ENCODE assay signal across 23 cellular contexts in the genomic region with DNA sequence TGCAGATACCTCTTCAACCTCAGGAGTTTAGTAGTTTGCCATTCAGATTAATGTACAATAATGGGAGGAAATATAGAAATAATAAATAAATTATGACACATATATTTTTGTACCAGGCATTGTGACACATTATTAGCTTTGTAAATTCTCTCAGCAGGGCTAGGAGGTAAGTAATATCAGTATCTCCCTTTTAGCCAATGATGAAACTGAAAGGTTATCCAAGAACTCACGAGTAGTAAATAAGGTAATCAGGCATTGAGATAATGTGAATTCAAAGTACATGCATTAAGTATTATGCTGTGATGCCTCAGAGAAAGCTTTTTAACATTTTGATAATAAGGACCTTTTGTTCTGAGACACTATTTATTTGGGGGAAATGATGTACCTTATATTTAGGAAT. TPM values are rescaled to one million over a fixed set of nuclear protein-coding genes. Genes with fewer than 3 reads are reported as not detected.
DNase-seq lines count a peak whose midpoint lies in the region; ATAC-seq, FAIRE-seq and TF ChIP-seq lines count a peak whose summit lies in the region.
"Had no signal": no experiment of that assay in that cellular context is flagged by ENCODE, and none has a peak within 500 bp of the region (broad histone marks: within the 10 kb centered on the region; RNA-seq: fewer than 3 reads in every experiment).

No MANE protein-coding gene starts in this region.

- in situ Hi-C loops in GM13977 (cut with MboI; ENCODE audit: low pct_unique_long_range_greater_than_20kb, low sequenced_read_pairs, unreplicated experiment), result no loop called here

- H3K4me3 ChIP-seq in small intestine (ENCODE audit: low read depth in 1 of 2, low read length in 2 of 2), result no peak overlapping the region
- H3K4me3 ChIP-seq: GM23248 had no signal

- no peaks in the 10 kb centered on the region for H3K27me3 ChIP-seq in small intestine (ENCODE audit: control insufficient read depth in 2 of 2, insufficient read depth in 2 of 2, low read length in 2 of 2)

- no peak overlapping the region for H3K27ac ChIP-seq in small intestine (ENCODE audit: low read depth in 1 of 2, low read length in 1 of 2)
- H3K27ac ChIP-seq: C4-2B, GM23248 had no signal

- ATAC-seq in GM18870 (IDR thresholded peaks at IDR 0.05; ENCODE audit: unreplicated experiment) (peak; percentile 44), HG02973 (IDR thresholded peaks at IDR 0.05; ENCODE audit: unreplicated experiment) (peak; percentile 39)
- ATAC-seq: CD8-positive, alpha-beta T cell; HCT116 had no signal

- no peaks in the 10 kb centered on the region for H3K4me1 ChIP-seq in small intestine (ENCODE audit: control insufficient read depth in 2 of 2, insufficient read depth in 1 of 2, low read depth in 1 of 2, low read length in 1 of 2)
- H3K4me1 ChIP-seq: BE2C had no signal

- no peaks in the 10 kb centered on the region for H3K36me3 ChIP-seq in small intestine (ENCODE audit: control insufficient read depth in 2 of 2, insufficient read depth in 2 of 2, low read length in 2 of 2)
- H3K36me3 ChIP-seq: BE2C had no signal

- peak; percentile 5 for FAIRE-seq in small intestine (lab: Jason Lieb, UNC)
- FAIRE-seq: A204.1, D721Med, G401.6, H54 had no signal

- WGBS in small intestine, 3 donors, result 6 to 52% (median 29%) methylated on average over 1 of the region's 1 CpG

- DNase-seq in GM13977 (ENCODE audit: low spot score) (peak; percentile 13), small intestine (peak; percentile 77), A172 (ENCODE audit: low spot score) (no peak), OCI-M1 (lab: John Stamatoyannopoulos, UW) (no peak)
- no peak for DNase-seq in activated naive CD4-positive, alpha-beta T cell treated with anti-CD3 and anti-CD28 coated beads, Interleukin-2, amount 50 U/mL, for 16 hours
- DNase-seq: BE2C; CD8-positive, alpha-beta T cell; COR-L47; DMS153; DMS79 treated with DMSO at 0.1 percent for 48 hours; EL; GM23248; IMR-90; Kasumi-1; KBM-7 had no signal

- no peaks in the 10 kb centered on the region for H3K9me3 ChIP-seq in small intestine (ENCODE audit: control insufficient read depth, low read depth)
- H3K9me3 ChIP-seq: BE2C had no signal

- TF ChIP-seq CTCF in GM13977 (IDR thresholded peaks at IDR 0.05; ENCODE audit: extremely low read depth, insufficient read depth, missing control alignments), result no peak

RNA-seq across cellular contexts. Expression of a gene that starts 5.3 kb away (rescaled TPM):
- 10 to 100 TPM in 2 of 3 donors, 1 to 10 TPM in 1; 3.2 to 14.1 (median 13.2) TPM for polyA plus RNA-seq in small intestine
- 7.4 and 26.9 TPM in 2 replicates for total RNA-seq in A172 (2014; rRNA removed; shearing (Covaris generic))
- total RNA-seq: GM23248 had no signal
- polyA plus RNA-seq: GM23248 had no signal

RNA-seq across cellular contexts. Expression of a gene that starts 31.8 kb away (rescaled TPM):
- polyA plus RNA-seq in small intestine, result under 1 TPM in 2 of 3 donors, not detected in 1; 0.01 to 0.27 TPM
- not detected in 2 replicates for total RNA-seq in A172 (2014; rRNA removed; shearing (Covaris generic))
- total RNA-seq: GM23248, IMR-90 had no signal
- polyA plus RNA-seq: GM23248, IMR-90 had no signal

Comparison
In these comparisons a context has a peak if more than half of its experiments do, and no peak if none do; other contexts are left out.
1. DNase-seq: peak in GM13977 (single experiment) and small intestine (single experiment); none in activated naive CD4-positive, alpha-beta T cell treated with anti-CD3 and anti-CD28 coated beads, Interleukin-2, amount 50 U/mL, for 16 hours (single experiment), A172 (single experiment) and OCI-M1 (single experiment).